14 cellular contexts compared by ENCODE assay signal in genomic region chr10:5209776-5210175, GRCh38. TPM values are rescaled to one million over a fixed set of nuclear protein-coding genes. Genes with fewer than 3 reads are reported as not detected.
"Had no signal": no experiment of that assay in that cellular context is flagged by ENCODE, and none has a peak within 500 bp of the region (broad histone marks: within the 10 kb centered on the region; RNA-seq: fewer than 3 reads in every experiment).

No MANE protein-coding gene starts in this region.

RNA-seq across cellular contexts. Expression of gene AKR1C4, which starts 13.1 kb away (rescaled TPM):
- total RNA-seq: activated B cell treated with CpG ODN at 0.5 μM for 24 hours; activated CD4-positive, alpha-beta memory T cell treated with anti-CD3 and anti-CD28 coated beads for 36 hours; activated CD4-positive, alpha-beta memory T cell treated with anti-CD3 and anti-CD28 coated beads, Interleukin-2, amount 10 ng/mL, durations not matched to agents 7 days and 5 days; activated CD4-positive, alpha-beta T cell treated with anti-CD3 and anti-CD28 coated beads for 36 hours; activated CD4-positive, alpha-beta T cell treated with anti-CD3 and anti-CD28 coated beads, Interleukin-2, amount 10 ng/mL, durations not matched to agents 24 days and 14 days; activated CD4-positive, alpha-beta T cell treated with anti-CD3 and anti-CD28 coated beads, Interleukin-2, amount 10 ng/mL, durations not matched to agents 7 days and 5 days; activated CD8-positive, alpha-beta memory T cell treated with anti-CD3 and anti-CD28 coated beads for 36 hours; activated CD8-positive, alpha-beta memory T cell treated with anti-CD3 and anti-CD28 coated beads, Interleukin-2, amount 10 ng/mL, durations not matched to agents 7 days and 5 days; activated CD8-positive, alpha-beta T cell treated with anti-CD3 and anti-CD28 coated beads for 36 hours; activated CD8-positive, alpha-beta T cell treated with anti-CD3 and anti-CD28 coated beads, Interleukin-2, amount 10 ng/mL, durations not matched to agents 7 days and 5 days; T-helper 1 cell treated with Interleukin-12 subunit alpha and Interleukin-12 subunit beta and Interleukin-4 antibody, amounts not matched to agents 30 ng/mL and 1 ng/mL, for 36 hours; T-helper 17 cell; T-helper 2 cell treated with Interferon-gamma antibody and Interleukin-4, amounts not matched to agents 100 ng/mL and 5 ng/mL, for 36 hours; WTC11 had no signal

RNA-seq across cellular contexts. Expression of gene AKR1C8, which starts 24.8 kb away (rescaled TPM):
- total RNA-seq: activated B cell treated with CpG ODN at 0.5 μM for 24 hours; activated CD4-positive, alpha-beta T cell treated with anti-CD3 and anti-CD28 coated beads for 36 hours; activated CD4-positive, alpha-beta T cell treated with anti-CD3 and anti-CD28 coated beads, Interleukin-2, amount 10 ng/mL, durations not matched to agents 24 days and 14 days; activated CD8-positive, alpha-beta memory T cell treated with anti-CD3 and anti-CD28 coated beads for 36 hours; activated CD8-positive, alpha-beta T cell treated with anti-CD3 and anti-CD28 coated beads for 36 hours; WTC11 had no signal
